ENCODE assay signal across 8 cellular contexts in genomic region chr22:36364255-36365019, GRCh38. TPM values are rescaled to one million over a fixed set of nuclear protein-coding genes. Genes with fewer than 3 reads are reported as not detected.
DNase-seq lines count a peak whose midpoint lies in the region; ATAC-seq and TF ChIP-seq lines count a peak whose summit lies in the region.

No MANE protein-coding gene starts in this region.

- peak overlapping the region; percentile 92 to 100 (median 97) for H3K27ac Mint-ChIP-seq in CD4-positive, alpha-beta memory T cell

- peaks cover 73 to 100% (median 88%) of the 10 kb centered on the region in 4 donors for H3K4me1 Mint-ChIP-seq in CD4-positive, alpha-beta memory T cell

- no peaks in the 10 kb centered on the region for H3K9me3 Mint-ChIP-seq in CD4-positive, alpha-beta memory T cell

- 72% methylated on average over 7 of the region's 7 CpGs for WGBS in esophagus muscularis mucosa
- 82 to 88% (median 83%) methylated on average over 7 of the region's 7 CpGs for whole genome bisulfite sequencing in psoas muscle, 3 donors

- H3K9ac ChIP-seq in SK-N-MC (ENCODE audit: insufficient read length), result no peak overlapping the region

- H3K4me3 Mint-ChIP-seq in CD4-positive, alpha-beta memory T cell, result peak overlapping the region; percentile 69 to 92 (median 81)

- POLR2A ChIA-PET in CD4-positive, alpha-beta memory T cell (lab: Charles Lee; ENCODE audit: partially characterized antibody), result interaction anchor here (1.1 to 59.9 kb wide), 9 partner anchors 7 to 117 kb away, joined by 3 to 2535 read pairs (median 6); partner anchors contain the start of genes MYH9 and TXN2

- peaks cover 100% of the 10 kb centered on the region for H3K4me1 ChIP-seq in CD4-positive, alpha-beta memory T cell (ENCODE audit: insufficient read depth, low read length)
- H3K4me1 ChIP-seq in esophagus muscularis mucosa (peaks cover 99 to 100% (median 100%) of the 10 kb centered on the region in 4 donors), psoas muscle (peaks cover 89% of the 10 kb centered on the region)

- TF ChIP-seq EP300 in esophagus muscularis mucosa (IDR thresholded peaks at IDR 0.05), result no peak

- no peaks in the 10 kb centered on the region for H3K27me3 Mint-ChIP-seq in CD4-positive, alpha-beta memory T cell

- no peak for TF ChIP-seq CTCF in esophagus muscularis mucosa (IDR thresholded peaks at IDR 0.05)
- no peak for TF ChIP-seq CTCF in psoas muscle (IDR thresholded peaks at IDR 0.05)

- H3K36me3 Mint-ChIP-seq in CD4-positive, alpha-beta memory T cell, result peaks cover 20 to 55% of the 10 kb centered on the region in 2 donors

- peak overlapping the region; percentile 91 for H3K27ac ChIP-seq in CD4-positive, alpha-beta memory T cell (ENCODE audit: low read depth, low read length)
- 0 out of 2 replicates have a peak overlapping the region, but pooled peaks have one; percentile 5 for H3K27ac ChIP-seq in SK-N-MC
- H3K27ac ChIP-seq in esophagus muscularis mucosa (replicated peaks in 1 of 4), result peak overlapping the region; percentile 95 to 100 (median 98)
- H3K27ac ChIP-seq in psoas muscle, result peak overlapping the region; percentile 69

- CTCF ChIA-PET in CD4-positive, alpha-beta memory T cell (lab: Charles Lee; ENCODE audit: partially characterized antibody), result interaction anchor here (0.7 to 3.4 kb wide), 15 partner anchors 9 to 127 kb away, joined by 3 to 19 read pairs (median 5); no protein-coding TSS in a partner anchor

- peak overlapping the region in 1 of 2 donors; percentile 20 for H3K4me3 ChIP-seq in CD4-positive, alpha-beta memory T cell (ENCODE audit: low read length in 2 of 2)
- H3K4me3 ChIP-seq in SK-N-MC (no peak overlapping the region), esophagus muscularis mucosa (peak overlapping the region in 1 of 4 donors; percentile 21), psoas muscle (no peak overlapping the region)

- no peaks in the 10 kb centered on the region for H3K27me3 ChIP-seq in CD4-positive, alpha-beta memory T cell (ENCODE audit: insufficient read depth, low read length)
- H3K27me3 ChIP-seq in esophagus muscularis mucosa (no peaks in the 10 kb centered on the region), psoas muscle (ENCODE audit: insufficient read depth in 3 of 3, low read length in 2 of 3) (no peaks in the 10 kb centered on the region)

- no peak for DNase-seq in CD4-positive, alpha-beta memory T cell
- no peak for DNase-seq in SK-N-MC (ENCODE audit: low read depth, low spot score)
- DNase-seq in esophagus muscularis mucosa (ENCODE audit: extremely low spot score), result no peak
- DNase-seq in psoas muscle, result no peak
- no peak for DNase-seq in cerebellar cortex (ENCODE audit: low spot score)
- DNase-seq in retina, result no peak
- DNase-seq in dedifferentiated amniotic fluid mesenchymal stem cell (ENCODE audit: extremely low spot score), result no peak

- peaks cover 9% of the 10 kb centered on the region for H3K36me3 ChIP-seq in CD4-positive, alpha-beta memory T cell (ENCODE audit: insufficient read depth, low read length)
- no peaks in the 10 kb centered on the region for H3K36me3 ChIP-seq in SK-N-MC (ENCODE audit: insufficient read depth, low read length)
- peaks cover 0 to 6% (median 3%) of the 10 kb centered on the region in 4 donors for H3K36me3 ChIP-seq in esophagus muscularis mucosa
- peaks cover 4 to 6% of the 10 kb centered on the region in 2 donors for H3K36me3 ChIP-seq in psoas muscle (ENCODE audit: insufficient read depth in 1 of 2, low read depth in 1 of 2)

- no peak for TF ChIP-seq POLR2A in esophagus muscularis mucosa (IDR thresholded peaks at IDR 0.05; ENCODE audit: low read depth)

- no peaks in the 10 kb centered on the region for H3K9me3 ChIP-seq in CD4-positive, alpha-beta memory T cell (ENCODE audit: control insufficient read depth in 1 of 2, low read length in 2 of 2)
- H3K9me3 ChIP-seq in SK-N-MC (ENCODE audit: low read depth, low read length) (no peaks in the 10 kb centered on the region), esophagus muscularis mucosa (no peaks in the 10 kb centered on the region), psoas muscle (no peaks in the 10 kb centered on the region)

- no peak for ATAC-seq in psoas muscle
- no peak for ATAC-seq in GM18873 (IDR thresholded peaks at IDR 0.05; ENCODE audit: low FRiP score, unreplicated experiment)

- intact Hi-C loops in CD4-positive, alpha-beta memory T cell (cut with micrococcal nuclease), result loop anchor here (1.0 to 5.0 kb wide), 2 partner anchors 7 to 32 kb away; no protein-coding TSS in a partner anchor
- intact Hi-C loops in esophagus muscularis mucosa (cut with DNase I), result no loop called here
- intact Hi-C loops in psoas muscle (cut with DNase I), result no loop called here

RNA-seq across cellular contexts. Expression of gene MYH9, which starts 23.3 kb away (rescaled TPM):
- total RNA-seq in CD4-positive, alpha-beta memory T cell, result 100 to 1,000 TPM; 717 to 734 TPM
- 100 to 1,000 TPM in 1 of 2 donors, 10 to 100 TPM in 1; 17.3 to 476 TPM for polyA plus RNA-seq in CD4-positive, alpha-beta memory T cell
- total RNA-seq in esophagus muscularis mucosa, result 100 to 1,000 TPM; 241 to 387 (median 358) TPM
- 100 to 1,000 TPM in 3 of 4 donors, 10 to 100 TPM in 1; 92.0 to 214 (median 179) TPM for total RNA-seq in psoas muscle
- 10 to 100 TPM; 35.6 to 89.3 (median 56.3) TPM for polyA plus RNA-seq in psoas muscle

Comparison
In these comparisons a context has a peak if more than half of its experiments do, and no peak if none do; other contexts are left out.
1. H3K27ac ChIP-seq: peak in every context shown above with its lines; median percentile 98 in esophagus muscularis mucosa; 91 in CD4-positive, alpha-beta memory T cell; 69 in psoas muscle; 5 in SK-N-MC.